In the genomic region with DNA sequence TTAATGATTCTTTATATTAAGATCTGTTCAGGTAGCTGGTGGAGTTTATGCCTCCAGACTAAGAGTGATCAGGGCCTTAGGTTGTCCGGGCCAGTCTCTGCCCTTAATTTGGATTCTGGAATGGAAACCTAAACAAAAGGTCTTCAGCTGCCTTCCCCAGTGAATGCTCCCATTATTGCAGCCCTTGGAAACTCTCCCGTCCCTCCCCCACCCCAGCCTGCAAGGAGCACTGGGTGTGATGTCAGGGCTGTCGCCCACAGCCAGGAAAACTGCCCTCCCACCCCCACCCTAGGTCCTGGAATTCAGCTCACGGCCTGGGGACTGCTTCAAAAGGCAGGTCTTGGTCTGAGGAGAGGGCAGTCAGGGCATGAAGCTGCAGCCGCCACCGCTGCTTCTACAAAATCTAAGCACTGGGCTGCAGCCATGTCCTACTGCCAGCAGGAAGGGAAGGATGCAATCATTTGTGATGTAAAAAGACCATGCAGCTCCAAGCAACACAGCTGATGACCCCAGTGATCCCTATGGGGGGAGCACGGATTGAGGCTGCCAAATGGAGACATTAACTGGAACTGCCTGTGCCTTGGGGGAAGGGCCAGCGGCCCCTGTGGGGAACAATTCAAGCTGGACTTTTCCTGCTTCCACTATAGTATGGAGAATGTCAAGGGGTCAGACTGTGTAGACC, we compare ENCODE assay signal across 12 cellular contexts. TPM values are rescaled to one million over a fixed set of nuclear protein-coding genes. Genes with fewer than 3 reads are reported as not detected.
DNase-seq lines count a peak whose midpoint lies in the region; ATAC-seq and TF ChIP-seq lines count a peak whose summit lies in the region.
"Had no signal": no experiment of that assay in that cellular context is flagged by ENCODE, and none has a peak within 500 bp of the region (broad histone marks: within the 10 kb centered on the region; RNA-seq: fewer than 3 reads in every experiment).

No MANE protein-coding gene starts in this region.

- H3K9ac ChIP-seq in endodermal cell (ENCODE audit: extremely low read depth, low read length, poor library complexity, severe bottlenecking), result no peak overlapping the region

- H3K4me1 ChIP-seq in endodermal cell (ENCODE audit: control insufficient read depth, insufficient read depth, low read length), result peaks cover 7% of the 10 kb centered on the region
- H3K4me1 ChIP-seq: thyroid gland had no signal

- no peaks in the 10 kb centered on the region for H3K27me3 ChIP-seq in endodermal cell (ENCODE audit: control insufficient read depth, insufficient read depth, low read length, poor library complexity, severe bottlenecking)
- H3K27me3 ChIP-seq: thyroid gland had no signal

- H3K9me3 ChIP-seq in endodermal cell (ENCODE audit: control insufficient read depth, low read length), result no peaks in the 10 kb centered on the region
- H3K9me3 ChIP-seq: thyroid gland had no signal

- POLR2A ChIA-PET in activated CD4-positive, alpha-beta T cell treated with anti-CD3 and anti-CD28 coated beads for 36 hours (lab: Charles Lee), result no interaction called here

- no peak for DNase-seq in activated naive CD4-positive, alpha-beta T cell treated with anti-CD3 and anti-CD28 coated beads, Interleukin-2, amount 50 U/mL, for 16 hours
- DNase-seq in endodermal cell, result peak; percentile 66
- DNase-seq in inferior parietal cortex (ENCODE audit: extremely low spot score), result peak; percentile 83
- no peak for DNase-seq in NCI-H1436 (lab: John Stamatoyannopoulos, UW)
- no peak for DNase-seq in NCI-H82 treated with DMSO at 0.1 percent for 48 hours (lab: John Stamatoyannopoulos, UW; ENCODE audit: unreplicated experiment)
- no peak for DNase-seq in activated CD4-positive, alpha-beta T cell treated with anti-CD3 and anti-CD28 coated beads for 36 hours
- DNase-seq: activated CD4-positive, CD25-positive, alpha-beta regulatory T cell; amniotic stem cell; small intestine; thyroid gland had no signal

- H3K36me3 Mint-ChIP-seq in activated naive CD4-positive, alpha-beta T cell treated with anti-CD3 and anti-CD28 coated beads, Interleukin-2, amount 50 U/mL, for 24 hours, result no peaks in the 10 kb centered on the region
- peaks cover 64% of the 10 kb centered on the region for H3K36me3 Mint-ChIP-seq in endodermal cell (ENCODE audit: low read depth)
- peaks cover 26% of the 10 kb centered on the region for H3K36me3 Mint-ChIP-seq in activated CD4-positive, alpha-beta T cell treated with anti-CD3 and anti-CD28 coated beads for 36 hours (ENCODE audit: low read depth)

- no peak for ATAC-seq in activated CD4-positive, alpha-beta T cell treated with anti-CD3 and anti-CD28 coated beads for 36 hours

- TF ChIP-seq CTCF in endodermal cell (conservative IDR thresholded peaks at IDR 0.05), result no peak

- peak overlapping the region; percentile 35 for H3K27ac Mint-ChIP-seq in activated naive CD4-positive, alpha-beta T cell treated with anti-CD3 and anti-CD28 coated beads, Interleukin-2, amount 50 U/mL, for 24 hours
- peak overlapping the region; percentile 85 for H3K27ac Mint-ChIP-seq in endodermal cell
- H3K27ac Mint-ChIP-seq in activated CD4-positive, alpha-beta T cell treated with anti-CD3 and anti-CD28 coated beads for 36 hours, result no peak overlapping the region

- no peak overlapping the region for H3K4me3 ChIP-seq in endodermal cell (ENCODE audit: low read length)
- H3K4me3 ChIP-seq: thyroid gland had no signal

- 71 to 73% methylated on average over 5 to 8 of the region's 8 CpGs for WGBS in endodermal cell (ENCODE audit: insufficient coverage in 1 of 2, insufficient read length in 1 of 2), 2 experiments

- CTCF ChIA-PET in activated CD4-positive, alpha-beta T cell treated with anti-CD3 and anti-CD28 coated beads for 36 hours (lab: Charles Lee), result no interaction called here

- intact Hi-C loops in activated CD4-positive, alpha-beta T cell treated with anti-CD3 and anti-CD28 coated beads for 36 hours (cut with DNase I, micrococcal nuclease), result no loop called here

- H3K36me3 ChIP-seq in endodermal cell (ENCODE audit: control insufficient read depth, insufficient read depth, low read length), result peaks cover 90% of the 10 kb centered on the region

- H3K9me3 Mint-ChIP-seq in activated naive CD4-positive, alpha-beta T cell treated with anti-CD3 and anti-CD28 coated beads, Interleukin-2, amount 50 U/mL, for 24 hours, result no peaks in the 10 kb centered on the region
- H3K9me3 Mint-ChIP-seq in endodermal cell, result no peaks in the 10 kb centered on the region
- H3K9me3 Mint-ChIP-seq in activated CD4-positive, alpha-beta T cell treated with anti-CD3 and anti-CD28 coated beads for 36 hours (ENCODE audit: low read depth), result no peaks in the 10 kb centered on the region

- no peak overlapping the region for H3K4me3 Mint-ChIP-seq in activated naive CD4-positive, alpha-beta T cell treated with anti-CD3 and anti-CD28 coated beads, Interleukin-2, amount 50 U/mL, for 24 hours
- H3K4me3 Mint-ChIP-seq in endodermal cell, result no peak overlapping the region
- no peak overlapping the region for H3K4me3 Mint-ChIP-seq in activated CD4-positive, alpha-beta T cell treated with anti-CD3 and anti-CD28 coated beads for 36 hours

- H3K27ac ChIP-seq in endodermal cell (ENCODE audit: low read depth, low read length) (peak overlapping the region; percentile 84), temporal lobe (ENCODE audit: low read depth, low read length) (peak overlapping the region; percentile 87)
- H3K27ac ChIP-seq: thyroid gland had no signal

- H3K4me1 Mint-ChIP-seq in activated naive CD4-positive, alpha-beta T cell treated with anti-CD3 and anti-CD28 coated beads, Interleukin-2, amount 50 U/mL, for 24 hours, result peaks cover 5% of the 10 kb centered on the region
- peaks cover 7% of the 10 kb centered on the region for H3K4me1 Mint-ChIP-seq in endodermal cell
- H3K4me1 Mint-ChIP-seq in activated CD4-positive, alpha-beta T cell treated with anti-CD3 and anti-CD28 coated beads for 36 hours, result no peaks in the 10 kb centered on the region

- no peaks in the 10 kb centered on the region for H3K27me3 Mint-ChIP-seq in activated naive CD4-positive, alpha-beta T cell treated with anti-CD3 and anti-CD28 coated beads, Interleukin-2, amount 50 U/mL, for 24 hours
- H3K27me3 Mint-ChIP-seq in endodermal cell (ENCODE audit: insufficient read depth), result no peaks in the 10 kb centered on the region
- H3K27me3 Mint-ChIP-seq in activated CD4-positive, alpha-beta T cell treated with anti-CD3 and anti-CD28 coated beads for 36 hours, result no peaks in the 10 kb centered on the region

RNA-seq across cellular contexts. Expression of gene GRHPR, which starts 11.4 kb away (rescaled TPM):
- total RNA-seq in endodermal cell (100 to 1,000 TPM; 105 to 128 TPM), temporal lobe (44.3 TPM)
- 105 TPM for polyA plus RNA-seq in endodermal cell (2013, experiment 1 of 2)
- polyA plus RNA-seq in endodermal cell (2013, experiment 2 of 2), result 92.7 TPM
- total RNA-seq in activated CD4-positive, alpha-beta T cell treated with anti-CD3 and anti-CD28 coated beads for 36 hours, result 10 to 100 TPM; 69.1 to 74.4 TPM

RNA-seq across cellular contexts. Expression of gene ZBTB5, which starts 31.4 kb away (rescaled TPM):
- total RNA-seq in endodermal cell (10 to 100 TPM; 12.5 to 19.4 TPM), temporal lobe (22.6 TPM)
- polyA plus RNA-seq in endodermal cell (2013, experiment 1 of 2), result 26.2 TPM
- polyA plus RNA-seq in endodermal cell (2013, experiment 2 of 2), result 25.8 TPM
- total RNA-seq in activated CD4-positive, alpha-beta T cell treated with anti-CD3 and anti-CD28 coated beads for 36 hours, result 1 to 10 TPM; 8.0 to 9.1 TPM

RNA-seq across cellular contexts. Expression of gene POLR1E, which starts 51.9 kb away (rescaled TPM):
- total RNA-seq in endodermal cell (10 to 100 TPM; 23.5 to 25.2 TPM), temporal lobe (30.2 TPM)
- polyA plus RNA-seq in endodermal cell (2013, experiment 1 of 2), result 22.3 TPM
- polyA plus RNA-seq in endodermal cell (2013, experiment 2 of 2), result 21.5 TPM
- total RNA-seq in activated CD4-positive, alpha-beta T cell treated with anti-CD3 and anti-CD28 coated beads for 36 hours, result 10 to 100 TPM; 67.5 to 69.2 TPM

Comparison
In these comparisons a context has a peak if more than half of its experiments do, and no peak if none do; other contexts are left out.
1. DNase-seq: peak in endodermal cell (single experiment) and inferior parietal cortex (single experiment); none in activated naive CD4-positive, alpha-beta T cell treated with anti-CD3 and anti-CD28 coated beads, Interleukin-2, amount 50 U/mL, for 16 hours (single experiment), NCI-H1436 (single experiment), NCI-H82 treated with DMSO at 0.1 percent for 48 hours (single experiment) and activated CD4-positive, alpha-beta T cell treated with anti-CD3 and anti-CD28 coated beads for 36 hours (single experiment).